23 cellular contexts compared by ENCODE assay signal in genomic region chr10:84693006-84693405, GRCh38.
"Had no signal": no experiment of that assay in that cellular context is flagged by ENCODE, and none has a peak within 500 bp of the region (broad histone marks: within the 10 kb centered on the region; RNA-seq: fewer than 3 reads in every experiment).

No MANE protein-coding gene starts in this region.

- H3K27me3 ChIP-seq: ovary, right atrium auricular region, stomach, testis, thyroid gland, transverse colon, upper lobe of left lung, vagina had no signal

- H3K4me3 ChIP-seq: left ventricle myocardium inferior, lung, mucosa of descending colon, ovary, right atrium auricular region, skin epidermis, stomach, testis, thyroid gland, transverse colon, upper lobe of left lung, vagina had no signal

- ATAC-seq: mucosa of descending colon; naive thymus-derived CD4-positive, alpha-beta T cell; natural killer cell treated with Interleukin-12 subunit alpha and Interleukin-12 subunit beta and Interleukin-15 and Interleukin-18, amount 100 ng/mL, for 72 hours; sciatic nerve; stimulated activated naive B cell treated with anti-CD40 and anti-IgM and Interleukin-4, amounts not matched to agents 10 μg/mL and 1 μg/mL and 100 μg/mL, for 72 hours; stimulated activated naive CD8-positive, alpha-beta T cell treated with anti-CD3 and anti-CD28 coated beads, Interleukin-15, Interleukin-2, amounts not matched to agents 100 U/mL and 50 U/mL, for 24 hours had no signal

- H3K36me3 ChIP-seq: left ventricle myocardium inferior, ovary, right atrium auricular region, stomach, thyroid gland, transverse colon, upper lobe of left lung, vagina had no signal

- H3K9me3 ChIP-seq: mucosa of descending colon, ovary, testis, thyroid gland, transverse colon, vagina had no signal

- H3K4me1 ChIP-seq: left ventricle myocardium inferior, right atrium auricular region, stomach, testis, transverse colon, vagina had no signal

- H3K27ac ChIP-seq: left ventricle myocardium inferior, ovary, right atrium auricular region, skin epidermis, stomach, testis, thyroid gland, transverse colon, upper lobe of left lung, vagina had no signal

- DNase-seq: hippocampal formation; left ventricle myocardium inferior; midbrain; mucosa of descending colon; naive thymus-derived CD4-positive, alpha-beta T cell; ovary; stimulated activated CD4-positive, alpha-beta T cell treated with anti-CD3 and anti-CD28 coated beads, Interleukin-12 subunit alpha, Interleukin-12 subunit beta, amount 100 ng/mL, for 4 hours; stimulated activated CD4-positive, alpha-beta T cell treated with anti-CD3 and anti-CD28 coated beads, Interleukin-15, amount 100 ng/mL, for 24 hours; stimulated activated CD4-positive, alpha-beta T cell treated with anti-CD3 and anti-CD28 coated beads, Interleukin-2, amount 100 ng/mL, for 24 hours; stimulated activated CD4-positive, alpha-beta T cell treated with anti-CD3 and anti-CD28 coated beads, Interleukin-4, amount 100 ng/mL, for 1 hour; stimulated activated naive B cell treated with anti-CD40 and anti-IgM and Interleukin-4, amounts not matched to agents 10 μg/mL and 1 μg/mL and 100 μg/mL, for 72 hours; stimulated activated naive CD8-positive, alpha-beta T cell treated with anti-CD3 and anti-CD28 coated beads, Interleukin-15, Interleukin-2, amounts not matched to agents 100 U/mL and 50 U/mL, for 24 hours; stomach; testis; thyroid gland; transverse colon; upper lobe of left lung had no signal
